In genomic region chr2:193156480-193156879, GRCh38 we compare ENCODE assay signal across 18 cellular contexts.
DNase-seq lines count a peak whose midpoint lies in the region; ATAC-seq and TF ChIP-seq lines count a peak whose summit lies in the region.
"Had no signal": no experiment of that assay in that cellular context is flagged by ENCODE, and none has a peak within 500 bp of the region (broad histone marks: within the 10 kb centered on the region; RNA-seq: fewer than 3 reads in every experiment).

No MANE protein-coding gene starts in this region.

- H3K79me2 ChIP-seq in mammary epithelial cell (ENCODE audit: insufficient read depth, low read length) = no peaks in the 10 kb centered on the region

- CTCF ChIA-PET in mammary epithelial cell (lab: Charles Lee; ENCODE audit: low non-redundant PET) (no interaction called here), MCF 10A (lab: Yijun Ruan, JAX) (no interaction called here)
- CTCF ChIA-PET in CD4-positive, alpha-beta memory T cell (lab: Charles Lee; ENCODE audit: partially characterized antibody) = no interaction called here

- no peak overlapping the region for H3K9ac ChIP-seq in mammary epithelial cell (ENCODE audit: insufficient read depth, low read length)
- H3K9ac ChIP-seq: BLaER1 treated with 17β-estradiol and CSF1 and Interleukin-3, amounts not matched to agents 10 nM and 100 nM had no signal

- no peak overlapping the region for H3K27ac Mint-ChIP-seq in MCF 10A (ENCODE audit: low read depth, unreplicated experiment)
- H3K27ac Mint-ChIP-seq in CD4-positive, alpha-beta memory T cell = no peak overlapping the region
- H3K27ac Mint-ChIP-seq: B cell; CD4-positive, alpha-beta T cell; CD8-positive, alpha-beta memory T cell had no signal

- POLR2A ChIA-PET in MCF 10A (lab: Yijun Ruan, JAX) = interaction anchor here (0.7 kb wide), 1 partner anchor 16 kb away, joined by 3 read pairs; no protein-coding TSS in a partner anchor
- POLR2A ChIA-PET in CD4-positive, alpha-beta memory T cell (lab: Charles Lee; ENCODE audit: partially characterized antibody) = no interaction called here

- H3K9me3 ChIP-seq in mammary epithelial cell (replicated peaks; ENCODE audit: insufficient read depth, low read length) = no peaks in the 10 kb centered on the region
- no peaks in the 10 kb centered on the region for H3K9me3 ChIP-seq in CD4-positive, alpha-beta memory T cell (ENCODE audit: control insufficient read depth in 1 of 2, low read length in 2 of 2)
- H3K9me3 ChIP-seq: A549; BLaER1 treated with 17β-estradiol and CSF1 and Interleukin-3, amounts not matched to agents 10 nM and 100 nM had no signal

- H3K9me3 Mint-ChIP-seq in MCF 10A (ENCODE audit: unreplicated experiment) = no peaks in the 10 kb centered on the region
- peaks cover 0 to 2% (median 0%) of the 10 kb centered on the region in 8 donors for H3K9me3 Mint-ChIP-seq in CD4-positive, alpha-beta memory T cell
- H3K9me3 Mint-ChIP-seq: CD4-positive, alpha-beta T cell had no signal

- intact Hi-C loops in mammary epithelial cell (cut with micrococcal nuclease) (no loop called here), MCF 10A (cut with micrococcal nuclease) (no loop called here)
- intact Hi-C loops in CD4-positive, alpha-beta memory T cell (cut with micrococcal nuclease) = no loop called here

- no peaks in the 10 kb centered on the region for H3K36me3 Mint-ChIP-seq in MCF 10A (ENCODE audit: insufficient read depth, unreplicated experiment)
- no peaks in the 10 kb centered on the region for H3K36me3 Mint-ChIP-seq in CD4-positive, alpha-beta memory T cell
- H3K36me3 Mint-ChIP-seq: CD8-positive, alpha-beta memory T cell had no signal

- in situ Hi-C loops in mammary epithelial cell (cut with MboI; ENCODE audit: low sequenced_read_pairs in 2 of 2) = no loop called here

- peaks cover 4% of the 10 kb centered on the region for H3K4me1 ChIP-seq in mammary epithelial cell (ENCODE audit: insufficient read depth, low read length)
- peaks cover 9% of the 10 kb centered on the region for H3K4me1 ChIP-seq in foreskin keratinocyte
- H3K4me1 ChIP-seq in CD4-positive, alpha-beta memory T cell (ENCODE audit: insufficient read depth, low read length) = no peaks in the 10 kb centered on the region
- H3K4me1 ChIP-seq: A549; BLaER1 treated with 17β-estradiol and CSF1 and Interleukin-3, amounts not matched to agents 10 nM and 100 nM had no signal

- DNase-seq in mammary epithelial cell (peak; percentile 9), MCF 10A (ENCODE audit: unreplicated experiment) (no peak), UCSD-AML1 (lab: John Stamatoyannopoulos, UW; ENCODE audit: unreplicated experiment) (peak; percentile 0), foreskin keratinocyte (no peak), DMS114 treated with DMSO at 0.1 percent for 48 hours (lab: John Stamatoyannopoulos, UW; ENCODE audit: unreplicated experiment) (no peak)
- no peak for DNase-seq in CD4-positive, alpha-beta memory T cell
- DNase-seq: AML-193; CD4-positive, alpha-beta T cell; CD8-positive, alpha-beta memory T cell; COR-L47; DMS 273 treated with DMSO at 0.1 percent for 48 hours; DMS79 treated with DMSO at 0.1 percent for 48 hours; GF-D8 had no signal

- no peaks in the 10 kb centered on the region for H4K20me1 ChIP-seq in mammary epithelial cell (ENCODE audit: insufficient read depth, low read length)
- H4K20me1 ChIP-seq: BLaER1 treated with 17β-estradiol and CSF1 and Interleukin-3, amounts not matched to agents 10 nM and 100 nM had no signal

- H3K27me3 ChIP-seq in mammary epithelial cell (ENCODE audit: insufficient read depth, low read length) (no peaks in the 10 kb centered on the region), foreskin keratinocyte (no peaks in the 10 kb centered on the region)
- H3K27me3 ChIP-seq in CD4-positive, alpha-beta memory T cell (ENCODE audit: insufficient read depth, low read length) = no peaks in the 10 kb centered on the region
- H3K27me3 ChIP-seq: BLaER1 treated with 17β-estradiol and CSF1 and Interleukin-3, amounts not matched to agents 10 nM and 100 nM had no signal

- H3K4me1 Mint-ChIP-seq in MCF 10A (ENCODE audit: insufficient read depth, unreplicated experiment) = peaks cover 10% of the 10 kb centered on the region
- H3K4me1 Mint-ChIP-seq in CD4-positive, alpha-beta memory T cell = no peaks in the 10 kb centered on the region
- H3K4me1 Mint-ChIP-seq: B cell; CD8-positive, alpha-beta memory T cell had no signal

- H3K4me2 ChIP-seq in mammary epithelial cell (ENCODE audit: insufficient read depth, low read depth, low read length) = no peak overlapping the region
- H3K4me2 ChIP-seq: A549; BLaER1 treated with 17β-estradiol and CSF1 and Interleukin-3, amounts not matched to agents 10 nM and 100 nM had no signal

- WGBS in mammary epithelial cell (ENCODE audit: low coverage, missing lambda C conversion rate) = 100% methylated on average over 1 of the region's 1 CpG

- no peaks in the 10 kb centered on the region for H3K36me3 ChIP-seq in mammary epithelial cell (ENCODE audit: insufficient read depth, low read length)
- no peaks in the 10 kb centered on the region for H3K36me3 ChIP-seq in CD4-positive, alpha-beta memory T cell (ENCODE audit: insufficient read depth, low read length)
- H3K36me3 ChIP-seq: BLaER1 treated with 17β-estradiol and CSF1 and Interleukin-3, amounts not matched to agents 10 nM and 100 nM had no signal

- no peak overlapping the region for H3K4me3 ChIP-seq in mammary epithelial cell (replicated peaks in 1 of 3; ENCODE audit: insufficient read depth in 1 of 3, low read depth in 2 of 3, low read length in 3 of 3)
- H3K4me3 ChIP-seq in CD4-positive, alpha-beta memory T cell (ENCODE audit: low read length in 2 of 2) = no peak overlapping the region
- H3K4me3 ChIP-seq: A549; BLaER1 treated with 17β-estradiol and CSF1 and Interleukin-3, amounts not matched to agents 10 nM and 100 nM had no signal

- no peaks in the 10 kb centered on the region for H3K27me3 Mint-ChIP-seq in MCF 10A (ENCODE audit: insufficient read depth, unreplicated experiment)
- H3K27me3 Mint-ChIP-seq in CD4-positive, alpha-beta memory T cell = no peaks in the 10 kb centered on the region
- H3K27me3 Mint-ChIP-seq: B cell; CD4-positive, alpha-beta T cell had no signal

- H3K27ac ChIP-seq in mammary epithelial cell (ENCODE audit: insufficient read depth, low read depth, low read length) (no peak overlapping the region), foreskin keratinocyte (no peak overlapping the region)
- H3K27ac ChIP-seq in CD4-positive, alpha-beta memory T cell (ENCODE audit: low read depth, low read length) = no peak overlapping the region
- H3K27ac ChIP-seq: 22Rv1; A549; BLaER1 treated with 17β-estradiol and CSF1 and Interleukin-3, amounts not matched to agents 10 nM and 100 nM; C4-2B had no signal

- no peak overlapping the region for H3K4me3 Mint-ChIP-seq in MCF 10A (ENCODE audit: unreplicated experiment)
- H3K4me3 Mint-ChIP-seq in CD4-positive, alpha-beta memory T cell = no peak overlapping the region
- H3K4me3 Mint-ChIP-seq: B cell; CD4-positive, alpha-beta T cell; CD8-positive, alpha-beta memory T cell had no signal

- BruUV-seq in mammary epithelial cell (replicated peaks; lab: Mats Ljungman, UMichigan) = no TSS peak
- no TSS peak for BruUV-seq in MCF 10A (replicated peaks; lab: Mats Ljungman, UMichigan)

- TF ChIP-seq CTCF in mammary epithelial cell (conservative IDR thresholded peaks at IDR 0.05 in 1 of 2, IDR thresholded peaks at IDR 0.05 in 1 of 2; ENCODE audit: extremely low read depth in 1 of 2, insufficient read depth in 1 of 2, low read depth in 1 of 2, low read length in 2 of 2) (no peak), MCF 10A (IDR thresholded peaks at IDR 0.05; ENCODE audit: unreplicated experiment) (no peak), foreskin keratinocyte (conservative IDR thresholded peaks at IDR 0.05) (no peak)

- ATAC-seq in foreskin keratinocyte = peak; percentile 54
- ATAC-seq: A549 had no signal

- dilution Hi-C loops in mammary epithelial cell (cut with HindIII; ENCODE audit: low sequenced_read_pairs) = no loop called here

- H2AFZ ChIP-seq in mammary epithelial cell (ENCODE audit: low read depth, low read length) = no peak overlapping the region

Comparison
In these comparisons a context has a peak if more than half of its experiments do, and no peak if none do; other contexts are left out.
1. DNase-seq: peak in mammary epithelial cell (single experiment) and UCSD-AML1 (single experiment); none in MCF 10A (single experiment), foreskin keratinocyte (0 of 2), DMS114 treated with DMSO at 0.1 percent for 48 hours (single experiment) and CD4-positive, alpha-beta memory T cell (0 of 5).